ENCODE assay signal across 21 cellular contexts in genomic region chr9:131872006-131872405, GRCh38.
DNase-seq lines count a peak whose midpoint lies in the region; FAIRE-seq and TF ChIP-seq lines count a peak whose summit lies in the region.
"Had no signal": no experiment of that assay in that cellular context is flagged by ENCODE, and none has a peak within 500 bp of the region (broad histone marks: within the 10 kb centered on the region; RNA-seq: fewer than 3 reads in every experiment).

No MANE protein-coding gene starts in this region.

- peak; percentile 49 for DNase-seq in D341Med (ENCODE audit: low spot score)
- DNase-seq in LNCaP clone FGC (ENCODE audit: low read depth): no peak
- DNase-seq in endodermal cell: peak; percentile 73
- DNase-seq in neuronal stem cell (ENCODE audit: low spot score): no peak
- no peak for DNase-seq in GM19239 (ENCODE audit: insufficient read length, low spot score)
- no peak for DNase-seq in T-helper 2 cell treated with Interferon-gamma antibody and Interleukin-4, amounts not matched to agents 5 μg/mL and 100 μg/mL, for 36 hours (ENCODE audit: low spot score)
- no peak for DNase-seq in NCI-H748 (lab: John Stamatoyannopoulos, UW; ENCODE audit: unreplicated experiment)
- no peak for DNase-seq in OCI-M2 (lab: John Stamatoyannopoulos, UW; ENCODE audit: unreplicated experiment)
- DNase-seq: activated B cell treated with CpG ODN at 0.5 μM for 24 hours; activated naive CD8-positive, alpha-beta T cell treated with anti-CD3 and anti-CD28 coated beads, Interleukin-2, amount 10 ng/mL, durations not matched to agents 7 days and 5 days; CD4-positive, alpha-beta T cell; NCI-H1092 treated with DMSO at 0.1 percent for 48 hours; NCI-H345; stimulated activated CD4-positive, alpha-beta T cell treated with anti-CD3 and anti-CD28 coated beads, Interleukin-4, amount 100 ng/mL, for 4 hours; stimulated activated naive CD4-positive, alpha-beta T cell treated with Interleukin-2 at 50 U/mL for 16 hours had no signal

- no peak overlapping the region for H2AK5ac ChIP-seq in neuronal stem cell (ENCODE audit: low read depth, low read length)

- no peaks in the 10 kb centered on the region for H3K36me3 ChIP-seq in endodermal cell (ENCODE audit: control insufficient read depth, insufficient read depth, low read length)
- no peaks in the 10 kb centered on the region for H3K36me3 ChIP-seq in neuronal stem cell (replicated peaks in 1 of 2; ENCODE audit: control insufficient read depth in 2 of 2, insufficient read depth in 2 of 2, low read length in 2 of 2)
- H3K36me3 ChIP-seq: right lobe of liver had no signal

- H4K8ac ChIP-seq in neuronal stem cell (ENCODE audit: low read depth, low read length): no peak overlapping the region

- H3K23ac ChIP-seq in neuronal stem cell (ENCODE audit: low read depth, low read length, poor library complexity): peak overlapping the region; percentile 10

- no peak for FAIRE-seq in GM19239 (lab: Jason Lieb, UNC)
- FAIRE-seq: G401.6, urothelium cell line had no signal

- peak; percentile 15; the same call in 1 of the 2 replicates for TF ChIP-seq CTCF in LNCaP clone FGC (IDR thresholded peaks at IDR 0.05; ENCODE audit: control insufficient read depth, extremely low read depth, insufficient read depth)
- TF ChIP-seq CTCF in endodermal cell (conservative IDR thresholded peaks at IDR 0.05): peak; percentile 86

- no peak overlapping the region for H3K4me3 ChIP-seq in LNCaP clone FGC (ENCODE audit: low read depth, low read length)
- no peak overlapping the region for H3K4me3 ChIP-seq in endodermal cell (ENCODE audit: low read length)
- H3K4me3 ChIP-seq in neuronal stem cell (ENCODE audit: low read length in 2 of 2): no peak overlapping the region
- H3K4me3 ChIP-seq: hepatocyte, right lobe of liver had no signal

- no peak overlapping the region for H3K18ac ChIP-seq in neuronal stem cell (ENCODE audit: low read length)

- no peak overlapping the region for H3K4me3 Mint-ChIP-seq in endodermal cell
- H3K4me3 Mint-ChIP-seq in T-helper 2 cell treated with Interferon-gamma antibody and Interleukin-4, amounts not matched to agents 5 μg/mL and 100 μg/mL, for 36 hours: no peak overlapping the region
- H3K4me3 Mint-ChIP-seq: activated B cell treated with CpG ODN at 0.5 μM for 24 hours; activated naive CD8-positive, alpha-beta T cell treated with anti-CD3 and anti-CD28 coated beads, Interleukin-2, amount 10 ng/mL, durations not matched to agents 7 days and 5 days; CD4-positive, alpha-beta T cell; natural killer cell treated with Interleukin-12 subunit alpha and Interleukin-12 subunit beta and Interleukin-15 and Interleukin-18, amount 100 ng/mL, for 72 hours had no signal

- no peaks in the 10 kb centered on the region for H3K36me3 Mint-ChIP-seq in endodermal cell (ENCODE audit: low read depth)
- no peaks in the 10 kb centered on the region for H3K36me3 Mint-ChIP-seq in T-helper 2 cell treated with Interferon-gamma antibody and Interleukin-4, amounts not matched to agents 5 μg/mL and 100 μg/mL, for 36 hours (ENCODE audit: low read depth)
- H3K36me3 Mint-ChIP-seq: natural killer cell treated with Interleukin-12 subunit alpha and Interleukin-12 subunit beta and Interleukin-15 and Interleukin-18, amount 100 ng/mL, for 72 hours had no signal

- H3K9ac ChIP-seq in endodermal cell (ENCODE audit: extremely low read depth, low read length, poor library complexity, severe bottlenecking) (no peak overlapping the region), neuronal stem cell (ENCODE audit: low read depth, low read length, poor library complexity) (no peak overlapping the region)

- no peaks in the 10 kb centered on the region for H3K9me3 ChIP-seq in endodermal cell (ENCODE audit: control insufficient read depth, low read length)
- H3K9me3 ChIP-seq in neuronal stem cell (replicated peaks in 1 of 2; ENCODE audit: control insufficient read depth in 2 of 2, insufficient read depth in 1 of 2, low read depth in 1 of 2, low read length in 2 of 2): no peaks in the 10 kb centered on the region
- H3K9me3 ChIP-seq: right lobe of liver had no signal

- H3K27ac ChIP-seq in endodermal cell (ENCODE audit: low read depth, low read length) (no peak overlapping the region), neuronal stem cell (replicated peaks; ENCODE audit: low read length) (no peak overlapping the region)
- H3K27ac ChIP-seq: epithelial cell of prostate, hepatocyte, right lobe of liver had no signal

- H2BK120ac ChIP-seq in neuronal stem cell (ENCODE audit: low read depth, low read length): no peak overlapping the region

- H3K4me1 ChIP-seq in endodermal cell (ENCODE audit: control insufficient read depth, insufficient read depth, low read length) (peaks cover 12% of the 10 kb centered on the region), neuronal stem cell (ENCODE audit: control insufficient read depth in 2 of 2, insufficient read depth in 1 of 2, low read depth in 1 of 2, low read length in 2 of 2) (peaks cover 3 to 15% of the 10 kb centered on the region in 2 donors)
- H3K4me1 ChIP-seq: right lobe of liver had no signal

- H3K9me3 Mint-ChIP-seq in endodermal cell: no peaks in the 10 kb centered on the region
- H3K9me3 Mint-ChIP-seq in T-helper 2 cell treated with Interferon-gamma antibody and Interleukin-4, amounts not matched to agents 5 μg/mL and 100 μg/mL, for 36 hours: no peaks in the 10 kb centered on the region
- H3K9me3 Mint-ChIP-seq: activated B cell treated with CpG ODN at 0.5 μM for 24 hours; activated naive CD8-positive, alpha-beta T cell treated with anti-CD3 and anti-CD28 coated beads, Interleukin-2, amount 10 ng/mL, durations not matched to agents 7 days and 5 days; CD4-positive, alpha-beta T cell; natural killer cell treated with Interleukin-12 subunit alpha and Interleukin-12 subunit beta and Interleukin-15 and Interleukin-18, amount 100 ng/mL, for 72 hours had no signal

- H3K14ac ChIP-seq in neuronal stem cell (ENCODE audit: low read length): no peak overlapping the region

- no peak overlapping the region for H3K4ac ChIP-seq in neuronal stem cell (ENCODE audit: low read length)

- no peak overlapping the region for H2BK5ac ChIP-seq in neuronal stem cell (ENCODE audit: low read length)

- H3K27me3 ChIP-seq in endodermal cell (ENCODE audit: control insufficient read depth, insufficient read depth, low read length, poor library complexity, severe bottlenecking) (no peaks in the 10 kb centered on the region), neuronal stem cell (ENCODE audit: control insufficient read depth in 3 of 3, insufficient read depth in 3 of 3, low read depth in 1 of 3, low read length in 3 of 3) (no peaks in the 10 kb centered on the region)
- H3K27me3 ChIP-seq: hepatocyte, right lobe of liver had no signal

- peaks cover 2% of the 10 kb centered on the region for H3K79me1 ChIP-seq in neuronal stem cell (ENCODE audit: low read depth, low read length)

- H4K91ac ChIP-seq in neuronal stem cell (ENCODE audit: low read depth, low read length, poor library complexity): no peak overlapping the region

- H3K4me1 Mint-ChIP-seq in endodermal cell: peaks cover 12% of the 10 kb centered on the region
- H3K4me1 Mint-ChIP-seq in T-helper 2 cell treated with Interferon-gamma antibody and Interleukin-4, amounts not matched to agents 5 μg/mL and 100 μg/mL, for 36 hours (ENCODE audit: low read depth): peaks cover 16% of the 10 kb centered on the region
- H3K4me1 Mint-ChIP-seq: activated B cell treated with CpG ODN at 0.5 μM for 24 hours had no signal

- no peak overlapping the region for H2AFZ ChIP-seq in neuronal stem cell (ENCODE audit: low read length)
- H2AFZ ChIP-seq: hepatocyte had no signal

- no peak overlapping the region for H2BK12ac ChIP-seq in neuronal stem cell (ENCODE audit: low read length)

- no peak overlapping the region for H3K4me2 ChIP-seq in neuronal stem cell (ENCODE audit: insufficient read depth, low read length, poor library complexity, severe bottlenecking)
- H3K4me2 ChIP-seq: hepatocyte had no signal

- 85 to 92% methylated on average over 14 to 15 of the region's 15 CpGs for WGBS in endodermal cell (ENCODE audit: insufficient coverage in 1 of 2, insufficient read length in 1 of 2), 2 experiments
- WGBS in neuronal stem cell (ENCODE audit: extremely low coverage in 2 of 2, insufficient read length in 2 of 2, insufficient replicate concordance in 1 of 2), 2 donors: no CpG with 5 or more reads among the region's 15 CpGs

- no peak overlapping the region for H3K27ac Mint-ChIP-seq in endodermal cell
- no peak overlapping the region for H3K27ac Mint-ChIP-seq in T-helper 2 cell treated with Interferon-gamma antibody and Interleukin-4, amounts not matched to agents 5 μg/mL and 100 μg/mL, for 36 hours
- H3K27ac Mint-ChIP-seq: activated B cell treated with CpG ODN at 0.5 μM for 24 hours; activated naive CD8-positive, alpha-beta T cell treated with anti-CD3 and anti-CD28 coated beads, Interleukin-2, amount 10 ng/mL, durations not matched to agents 7 days and 5 days; CD4-positive, alpha-beta T cell; natural killer cell treated with Interleukin-12 subunit alpha and Interleukin-12 subunit beta and Interleukin-15 and Interleukin-18, amount 100 ng/mL, for 72 hours had no signal

- H3K27me3 Mint-ChIP-seq in endodermal cell (ENCODE audit: insufficient read depth): no peaks in the 10 kb centered on the region
- H3K27me3 Mint-ChIP-seq in T-helper 2 cell treated with Interferon-gamma antibody and Interleukin-4, amounts not matched to agents 5 μg/mL and 100 μg/mL, for 36 hours (ENCODE audit: low read depth): no peaks in the 10 kb centered on the region
- H3K27me3 Mint-ChIP-seq: activated B cell treated with CpG ODN at 0.5 μM for 24 hours; activated naive CD8-positive, alpha-beta T cell treated with anti-CD3 and anti-CD28 coated beads, Interleukin-2, amount 10 ng/mL, durations not matched to agents 7 days and 5 days; CD4-positive, alpha-beta T cell; natural killer cell treated with Interleukin-12 subunit alpha and Interleukin-12 subunit beta and Interleukin-15 and Interleukin-18, amount 100 ng/mL, for 72 hours had no signal

- no peak overlapping the region for H2BK15ac ChIP-seq in neuronal stem cell (ENCODE audit: low read length)

Comparison
In these comparisons a context has a peak if more than half of its experiments do, and no peak if none do; other contexts are left out.
1. DNase-seq: peak in D341Med (single experiment) and endodermal cell (single experiment); none in LNCaP clone FGC (single experiment), neuronal stem cell (single experiment), GM19239 (single experiment), T-helper 2 cell treated with Interferon-gamma antibody and Interleukin-4, amounts not matched to agents 5 μg/mL and 100 μg/mL, for 36 hours (single experiment), NCI-H748 (single experiment) and OCI-M2 (single experiment).